In genomic region chr21:36082140-36082742, GRCh38 we compare ENCODE assay signal across 25 cellular contexts. TPM values are rescaled to one million over a fixed set of nuclear protein-coding genes. Genes with fewer than 3 reads are reported as not detected.
"Had no signal": no experiment of that assay in that cellular context is flagged by ENCODE, and none has a peak within 500 bp of the region (broad histone marks: within the 10 kb centered on the region; RNA-seq: fewer than 3 reads in every experiment).

No MANE protein-coding gene starts in this region.

- H3K4me3 ChIP-seq: dorsolateral prefrontal cortex, gastroesophageal sphincter, heart left ventricle, hepatocyte, left lung, neural progenitor cell, prostate gland, right atrium auricular region, sigmoid colon, thoracic aorta, tibial nerve, upper lobe of left lung had no signal

- DNase-seq: dorsolateral prefrontal cortex; effector CD8-positive, alpha-beta T cell; endodermal cell; foreskin keratinocyte; heart left ventricle; left cardiac atrium; left lung; mesendoderm; midbrain; naive thymus-derived CD4-positive, alpha-beta T cell; sigmoid colon; stimulated activated CD4-positive, alpha-beta T cell treated with anti-CD3 and anti-CD28 coated beads, Interleukin-2, amount 100 ng/mL, for 24 hours; stimulated activated CD4-positive, alpha-beta T cell treated with anti-CD3 and anti-CD28 coated beads, Interleukin-4, amount 100 ng/mL, for 4 hours; stimulated activated naive CD8-positive, alpha-beta T cell treated with anti-CD3 and anti-CD28 coated beads, Interleukin-15, Interleukin-2, amounts not matched to agents 100 U/mL and 50 U/mL, for 24 hours; substantia nigra; upper lobe of left lung had no signal

- ATAC-seq: esophagus mucosa; foreskin keratinocyte; gastroesophageal sphincter; heart left ventricle; left cardiac atrium; left lung; naive thymus-derived CD4-positive, alpha-beta T cell; stimulated activated memory B cell treated with anti-CD40 and anti-IgM and Interleukin-4, amounts not matched to agents 10 μg/mL and 1 μg/mL and 100 μg/mL, for 72 hours; stimulated activated naive CD8-positive, alpha-beta T cell treated with anti-CD3 and anti-CD28 coated beads, Interleukin-15, Interleukin-2, amounts not matched to agents 100 U/mL and 50 U/mL, for 24 hours had no signal

RNA-seq across cellular contexts. Expression of gene CBR3, which starts 52.6 kb away (rescaled TPM):
- total RNA-seq: endodermal cell had no signal
